In the genomic region with DNA sequence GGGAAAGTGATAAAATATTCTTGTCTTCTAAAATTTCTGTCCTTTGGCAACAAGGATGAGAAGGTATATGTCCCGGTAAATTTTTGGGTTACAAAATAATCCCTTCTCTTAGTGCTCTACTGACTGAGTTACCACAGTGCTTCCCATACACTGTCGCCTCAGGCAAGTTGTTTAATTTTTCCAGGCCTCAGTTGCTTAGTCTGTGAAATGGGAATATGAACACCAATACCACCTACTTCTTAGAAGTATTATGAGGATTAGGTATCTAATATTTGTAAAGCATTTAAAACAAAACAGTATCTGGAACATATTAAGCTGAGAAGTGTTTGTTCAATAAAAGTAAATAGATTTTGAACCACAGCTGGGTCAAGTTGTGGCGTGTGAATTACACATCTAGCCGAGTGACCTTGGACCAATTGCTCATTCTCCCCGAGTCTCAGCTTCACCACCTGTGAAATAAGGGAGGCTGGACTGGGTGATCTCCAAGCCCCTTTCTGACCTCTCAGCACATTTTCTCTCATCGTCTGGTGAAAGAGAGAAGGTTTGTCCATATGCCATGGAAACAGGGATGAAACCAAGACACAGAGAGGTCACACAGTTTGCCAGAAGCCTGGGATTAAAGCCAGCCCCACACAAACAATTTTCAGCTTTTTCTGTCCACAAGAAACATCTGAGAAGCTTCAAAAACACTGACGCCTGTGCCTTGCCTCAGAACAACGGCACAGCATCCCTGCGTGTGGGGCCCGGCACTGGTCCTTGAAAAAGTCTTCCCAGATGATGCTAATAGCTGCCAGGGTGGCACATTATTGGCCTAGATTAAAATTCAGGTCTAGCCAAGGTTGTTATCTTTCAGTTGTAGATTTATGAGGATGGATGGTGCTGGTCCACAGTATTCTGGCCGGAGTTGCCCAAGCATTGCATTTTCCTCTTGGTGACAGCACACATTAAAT, we compare ENCODE assay signal across 2 cellular contexts.
TF ChIP-seq lines count a peak whose summit lies in the region.

No MANE protein-coding gene starts in this region.

TF ChIP-seq in K562, 482 proteins besides CTCF, POLR2A, EP300 and RAD21:
- TF ChIP-seq SP1 (CRISPR knock-in tag; IDR thresholded peaks at IDR 0.05) (no peak), RBM25 (IDR thresholded peaks at IDR 0.05; ENCODE audit: low read depth, low read length, severe bottlenecking) (peak; percentile 61)

TF ChIP-seq in HepG2, 621 proteins besides CTCF, POLR2A, EP300 and RAD21:
- TF ChIP-seq TGIF2 (CRISPR knock-in tag; IDR thresholded peaks at IDR 0.05), result no peak
- TF ChIP-seq NR2F6 (IDR thresholded peaks at IDR 0.05), result peak; percentile 9; the same call in 1 of the 2 replicates
- TF ChIP-seq NR2F6 (CRISPR knock-in tag; IDR thresholded peaks at IDR 0.05), result no peak
- peak; percentile 79 for TF ChIP-seq ZNF629 (CRISPR knock-in tag; conservative IDR thresholded peaks at IDR 0.05)
